8 cellular contexts compared by ENCODE assay signal in the genomic region with DNA sequence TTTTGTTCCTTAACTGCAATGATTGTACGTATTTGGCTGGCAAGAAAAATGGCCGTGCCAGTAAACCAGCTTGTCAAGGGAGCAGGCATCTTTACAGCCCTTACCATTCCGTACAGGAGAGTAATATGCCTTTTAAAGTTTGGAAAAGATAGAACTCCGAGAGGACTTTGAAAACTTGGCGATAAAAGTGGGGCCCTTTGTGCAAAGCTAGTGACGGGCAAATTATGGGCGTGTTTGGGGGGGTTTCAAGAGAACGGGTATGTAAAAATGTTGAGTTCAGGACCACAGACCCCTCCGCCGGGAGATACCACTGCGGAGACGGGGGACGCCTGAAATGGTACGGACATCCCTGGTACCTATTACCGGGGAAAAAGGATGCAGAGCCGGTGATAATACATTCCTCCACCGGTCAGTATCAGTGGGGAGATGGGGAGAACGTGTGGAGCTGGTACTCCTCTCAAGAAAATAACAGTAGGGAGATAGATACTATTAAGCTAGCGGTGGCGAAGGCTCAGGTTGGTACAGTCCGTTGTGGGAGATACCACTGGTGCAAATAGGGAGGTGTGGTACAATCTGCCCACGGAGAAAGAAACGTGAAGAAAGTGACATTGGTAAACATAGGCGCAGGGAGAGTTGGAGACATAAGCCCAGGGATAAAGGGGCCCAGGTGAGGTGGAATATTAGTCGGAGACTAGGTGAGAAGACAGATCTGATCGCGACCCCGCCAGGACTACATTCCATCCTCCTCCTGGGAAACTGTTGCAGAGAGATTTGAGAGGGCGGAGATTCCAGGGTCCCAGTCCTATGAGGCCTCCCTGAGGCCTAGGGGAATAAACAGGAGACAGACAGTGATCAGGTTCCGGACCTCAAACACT.
A peak's percentile ranks its signal among the peaks of the same experiment; 100 is the strongest.
DNase-seq lines count a peak whose midpoint lies in the region; ATAC-seq lines count a peak whose summit lies in the region.

No MANE protein-coding gene starts in this region.

- H3K27ac ChIP-seq in caudate nucleus (ENCODE audit: low read depth, low read length) = peak overlapping the region; percentile 99
- peak overlapping the region; percentile 42 to 98 (median 91) for H3K27ac ChIP-seq in skin epidermis

- DNase-seq in DMS53 treated with DMSO at 0.1 percent for 48 hours (lab: John Stamatoyannopoulos, UW; ENCODE audit: unreplicated experiment) = peak; percentile 84
- DNase-seq in NCI-H2171 (lab: John Stamatoyannopoulos, UW) = peak; percentile 52
- peak; percentile 36 to 56 (median 46) for DNase-seq in activated CD4-positive, CD25-positive, alpha-beta regulatory T cell (lab: John Stamatoyannopoulos, UW)
- peak in 56 of 61 donors; percentile 6 to 87 (median 58) for DNase-seq in caudate nucleus (lab: John Stamatoyannopoulos, UW)
- DNase-seq in inferior parietal cortex (ENCODE audit: extremely low spot score) = peak; percentile 75

- ATAC-seq in HG02642 (IDR thresholded peaks at IDR 0.05; ENCODE audit: poor library complexity, unreplicated experiment) = peak; percentile 78
- no peak for ATAC-seq in HG03095 (IDR thresholded peaks at IDR 0.05; ENCODE audit: unreplicated experiment)

- peak overlapping the region; percentile 26 to 52 (median 42) for H3K4me3 ChIP-seq in skin epidermis
